In genomic region chr19:40718774-40719391, GRCh38 we compare ENCODE assay signal across 1 cellular context.
TF ChIP-seq lines count a peak whose summit lies in the region.

No MANE protein-coding gene starts in this region.

TF ChIP-seq in HepG2, 621 proteins besides CTCF, POLR2A, EP300 and RAD21 (continues in another document):
- TF ChIP-seq, protein P1, sequence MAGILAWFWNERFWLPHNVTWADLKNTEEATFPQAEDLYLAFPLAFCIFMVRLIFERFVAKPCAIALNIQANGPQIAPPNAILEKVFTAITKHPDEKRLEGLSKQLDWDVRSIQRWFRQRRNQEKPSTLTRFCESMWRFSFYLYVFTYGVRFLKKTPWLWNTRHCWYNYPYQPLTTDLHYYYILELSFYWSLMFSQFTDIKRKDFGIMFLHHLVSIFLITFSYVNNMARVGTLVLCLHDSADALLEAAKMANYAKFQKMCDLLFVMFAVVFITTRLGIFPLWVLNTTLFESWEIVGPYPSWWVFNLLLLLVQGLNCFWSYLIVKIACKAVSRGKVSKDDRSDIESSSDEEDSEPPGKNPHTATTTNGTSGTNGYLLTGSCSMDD (CRISPR knock-in tag; IDR thresholded peaks at IDR 0.05) = no peak
- TF ChIP-seq ZNF24 (IDR thresholded peaks at IDR 0.05) (no peak), POLR2AphosphoS5 (IDR thresholded peaks at IDR 0.05; ENCODE audit: low read depth, low read length) (no peak), PHF21A (CRISPR knock-in tag; IDR thresholded peaks at IDR 0.05) (peak; percentile 84), CSRNP1 (CRISPR knock-in tag; IDR thresholded peaks at IDR 0.05) (peak; percentile 32; the same call in 1 of the 2 replicates), GZF1 (CRISPR knock-in tag; IDR thresholded peaks at IDR 0.05) (no peak), MTF2 (CRISPR knock-in tag; IDR thresholded peaks at IDR 0.05; ENCODE audit: borderline replicate concordance) (no peak), ZNF317 (CRISPR knock-in tag; IDR thresholded peaks at IDR 0.05) (peak; percentile 47; the same call in 1 of the 2 replicates), RFX1 (IDR thresholded peaks at IDR 0.05) (no peak), RERE (CRISPR knock-in tag; IDR thresholded peaks at IDR 0.05; ENCODE audit: low read depth) (0 out of 2 replicates have a peak, but pooled peaks have one; percentile 34), TEF (CRISPR knock-in tag; IDR thresholded peaks at IDR 0.05) (no peak), SAP130 (CRISPR knock-in tag; IDR thresholded peaks at IDR 0.05; ENCODE audit: low read depth) (peak; percentile 91), NFIC (IDR thresholded peaks at IDR 0.05; ENCODE audit: low read length) (no peak), ZBTB7B (CRISPR knock-in tag; IDR thresholded peaks at IDR 0.05) (peak; percentile 61; the same call in 1 of the 2 replicates), ZNF747 (CRISPR knock-in tag; IDR thresholded peaks at IDR 0.05; ENCODE audit: borderline replicate concordance) (0 out of 2 replicates have a peak, but pooled peaks have one; percentile 30), ETV5 (CRISPR knock-in tag; IDR thresholded peaks at IDR 0.05; ENCODE audit: borderline replicate concordance) (0 out of 2 replicates have a peak, but pooled peaks have one; percentile 13), NR1H2 (CRISPR knock-in tag; IDR thresholded peaks at IDR 0.05; ENCODE audit: borderline replicate concordance, low read depth) (no peak), SMC3 (IDR thresholded peaks at IDR 0.05; ENCODE audit: low read length) (no peak), ARID5B (CRISPR knock-in tag; IDR thresholded peaks at IDR 0.05) (peak; percentile 51; the same call in 1 of the 2 replicates), ZNF691 (CRISPR knock-in tag; IDR thresholded peaks at IDR 0.05; ENCODE audit: borderline replicate concordance, low read depth) (peak; percentile 39; the same call in 1 of the 2 replicates), MXI1 (IDR thresholded peaks at IDR 0.05; ENCODE audit: borderline replicate concordance, low read depth, low read length) (peak; percentile 85; the same call in 1 of the 3 replicates), ZNF619 (CRISPR knock-in tag; IDR thresholded peaks at IDR 0.05) (0 out of 2 replicates have a peak, but pooled peaks have one; percentile 24), ZNF713 (CRISPR knock-in tag; IDR thresholded peaks at IDR 0.05) (0 out of 2 replicates have a peak, but pooled peaks have one; percentile 73)
- TF ChIP-seq, protein P2, sequence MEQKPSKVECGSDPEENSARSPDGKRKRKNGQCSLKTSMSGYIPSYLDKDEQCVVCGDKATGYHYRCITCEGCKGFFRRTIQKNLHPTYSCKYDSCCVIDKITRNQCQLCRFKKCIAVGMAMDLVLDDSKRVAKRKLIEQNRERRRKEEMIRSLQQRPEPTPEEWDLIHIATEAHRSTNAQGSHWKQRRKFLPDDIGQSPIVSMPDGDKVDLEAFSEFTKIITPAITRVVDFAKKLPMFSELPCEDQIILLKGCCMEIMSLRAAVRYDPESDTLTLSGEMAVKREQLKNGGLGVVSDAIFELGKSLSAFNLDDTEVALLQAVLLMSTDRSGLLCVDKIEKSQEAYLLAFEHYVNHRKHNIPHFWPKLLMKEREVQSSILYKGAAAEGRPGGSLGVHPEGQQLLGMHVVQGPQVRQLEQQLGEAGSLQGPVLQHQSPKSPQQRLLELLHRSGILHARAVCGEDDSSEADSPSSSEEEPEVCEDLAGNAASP (CRISPR knock-in tag; IDR thresholded peaks at IDR 0.05; ENCODE audit: borderline replicate concordance) = peak; percentile 68; the same call in 1 of the 2 replicates
- TF ChIP-seq, protein P3, sequence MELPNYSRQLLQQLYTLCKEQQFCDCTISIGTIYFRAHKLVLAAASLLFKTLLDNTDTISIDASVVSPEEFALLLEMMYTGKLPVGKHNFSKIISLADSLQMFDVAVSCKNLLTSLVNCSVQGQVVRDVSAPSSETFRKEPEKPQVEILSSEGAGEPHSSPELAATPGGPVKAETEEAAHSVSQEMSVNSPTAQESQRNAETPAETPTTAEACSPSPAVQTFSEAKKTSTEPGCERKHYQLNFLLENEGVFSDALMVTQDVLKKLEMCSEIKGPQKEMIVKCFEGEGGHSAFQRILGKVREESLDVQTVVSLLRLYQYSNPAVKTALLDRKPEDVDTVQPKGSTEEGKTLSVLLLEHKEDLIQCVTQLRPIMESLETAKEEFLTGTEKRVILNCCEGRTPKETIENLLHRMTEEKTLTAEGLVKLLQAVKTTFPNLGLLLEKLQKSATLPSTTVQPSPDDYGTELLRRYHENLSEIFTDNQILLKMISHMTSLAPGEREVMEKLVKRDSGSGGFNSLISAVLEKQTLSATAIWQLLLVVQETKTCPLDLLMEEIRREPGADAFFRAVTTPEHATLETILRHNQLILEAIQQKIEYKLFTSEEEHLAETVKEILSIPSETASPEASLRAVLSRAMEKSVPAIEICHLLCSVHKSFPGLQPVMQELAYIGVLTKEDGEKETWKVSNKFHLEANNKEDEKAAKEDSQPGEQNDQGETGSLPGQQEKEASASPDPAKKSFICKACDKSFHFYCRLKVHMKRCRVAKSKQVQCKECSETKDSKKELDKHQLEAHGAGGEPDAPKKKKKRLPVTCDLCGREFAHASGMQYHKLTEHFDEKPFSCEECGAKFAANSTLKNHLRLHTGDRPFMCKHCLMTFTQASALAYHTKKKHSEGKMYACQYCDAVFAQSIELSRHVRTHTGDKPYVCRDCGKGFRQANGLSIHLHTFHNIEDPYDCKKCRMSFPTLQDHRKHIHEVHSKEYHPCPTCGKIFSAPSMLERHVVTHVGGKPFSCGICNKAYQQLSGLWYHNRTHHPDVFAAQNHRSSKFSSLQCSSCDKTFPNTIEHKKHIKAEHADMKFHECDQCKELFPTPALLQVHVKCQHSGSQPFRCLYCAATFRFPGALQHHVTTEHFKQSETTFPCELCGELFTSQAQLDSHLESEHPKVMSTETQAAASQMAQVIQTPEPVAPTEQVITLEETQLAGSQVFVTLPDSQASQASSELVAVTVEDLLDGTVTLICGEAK (IDR thresholded peaks at IDR 0.05) = no peak
- TF ChIP-seq, protein P3 (CRISPR knock-in tag; IDR thresholded peaks at IDR 0.05) = 0 out of 2 replicates have a peak, but pooled peaks have one; percentile 23
- TF ChIP-seq, protein P4, sequence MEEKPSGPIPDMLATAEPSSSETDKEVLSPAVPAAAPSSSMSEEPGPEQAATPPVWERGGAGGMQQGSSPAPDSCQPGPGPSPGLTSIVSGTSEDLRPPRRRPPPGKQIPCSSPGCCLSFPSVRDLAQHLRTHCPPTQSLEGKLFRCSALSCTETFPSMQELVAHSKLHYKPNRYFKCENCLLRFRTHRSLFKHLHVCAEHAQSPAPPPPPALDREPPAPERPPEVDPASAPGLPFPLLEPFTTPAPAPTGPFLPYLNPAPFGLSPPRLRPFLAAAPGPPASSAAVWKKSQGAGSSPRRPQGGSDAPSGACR (CRISPR knock-in tag; IDR thresholded peaks at IDR 0.05) = peak; percentile 85; the same call in 1 of the 2 replicates
